ENCODE assay signal across 30 cellular contexts in genomic region chr16:49980166-49980565, GRCh38. TPM values are rescaled to one million over a fixed set of nuclear protein-coding genes. Genes with fewer than 3 reads are reported as not detected.
DNase-seq lines count a peak whose midpoint lies in the region; ATAC-seq and TF ChIP-seq lines count a peak whose summit lies in the region.
"Had no signal": no experiment of that assay in that cellular context is flagged by ENCODE, and none has a peak within 500 bp of the region (broad histone marks: within the 10 kb centered on the region; RNA-seq: fewer than 3 reads in every experiment).

No MANE protein-coding gene starts in this region.

- no peak overlapping the region for H3K4me3 Mint-ChIP-seq in activated T-helper 2 cell treated with anti-CD3 and anti-CD28 coated beads, Interferon-gamma antibody, Interleukin-2, Interleukin-4, amounts not matched to agents 10 μg/mL and 5 μg/mL and 100 μg/mL, durations not matched to agents 14 hours and 24 hours and 36 hours (ENCODE audit: low read depth)
- H3K4me3 Mint-ChIP-seq: activated CD4-positive, alpha-beta T cell treated with anti-CD3 and anti-CD28 coated beads for 36 hours; activated CD8-positive, alpha-beta T cell treated with anti-CD3 and anti-CD28 coated beads for 36 hours; activated naive CD4-positive, alpha-beta T cell treated with anti-CD3 and anti-CD28 coated beads, Interleukin-2, amount 10 ng/mL, durations not matched to agents 7 days and 5 days; activated T-helper 1 cell treated with anti-CD3 and anti-CD28 coated beads, Interleukin-12 subunit alpha, Interleukin-12 subunit beta, Interleukin-2, Interleukin-4 antibody, amounts not matched to agents 30 ng/mL and 10 ng/mL and 1 ng/mL, durations not matched to agents 14 hours and 24 hours and 36 hours; memory B cell; neural progenitor cell had no signal

- no peaks in the 10 kb centered on the region for H3K36me3 Mint-ChIP-seq in activated T-helper 2 cell treated with anti-CD3 and anti-CD28 coated beads, Interferon-gamma antibody, Interleukin-2, Interleukin-4, amounts not matched to agents 10 μg/mL and 5 μg/mL and 100 μg/mL, durations not matched to agents 14 hours and 24 hours and 36 hours (ENCODE audit: low read depth)
- H3K36me3 Mint-ChIP-seq: activated naive CD4-positive, alpha-beta T cell treated with anti-CD3 and anti-CD28 coated beads, Interleukin-2, amount 10 ng/mL, durations not matched to agents 7 days and 5 days; memory B cell; neural progenitor cell had no signal

- H3K9ac ChIP-seq in parathyroid adenoma: no peak overlapping the region
- H3K9ac ChIP-seq: neural progenitor cell had no signal

- no peak for TF ChIP-seq POLR2A in GM18505 (IDR thresholded peaks at IDR 0.05; ENCODE audit: borderline replicate concordance, extremely low read depth, insufficient read depth, insufficient read length)

- DNase-seq in AG20443 (ENCODE audit: low spot score) (peak; percentile 30), HS-27A (ENCODE audit: low read depth) (peak; percentile 11), fibroblast of pulmonary artery (ENCODE audit: low read depth) (peak; percentile 10), hippocampal formation (lab: John Stamatoyannopoulos, UW) (no peak)
- no peak for DNase-seq in activated T-helper 2 cell treated with anti-CD3 and anti-CD28 coated beads, Interferon-gamma antibody, Interleukin-2, Interleukin-4, amounts not matched to agents 10 μg/mL and 5 μg/mL and 100 μg/mL, durations not matched to agents 14 hours and 24 hours and 36 hours (ENCODE audit: low spot score)
- DNase-seq: activated CD4-positive, alpha-beta T cell treated with anti-CD3 and anti-CD28 coated beads for 36 hours; activated CD8-positive, alpha-beta memory T cell treated with anti-CD3 and anti-CD28 coated beads, Interleukin-2, amount 50 U/mL, for 48 hours; activated CD8-positive, alpha-beta T cell treated with anti-CD3 and anti-CD28 coated beads for 36 hours; activated naive CD4-positive, alpha-beta T cell treated with anti-CD3 and anti-CD28 coated beads, Interleukin-2, amount 10 ng/mL, durations not matched to agents 7 days and 5 days; adrenal gland; C1 segment of cervical spinal cord; H7; Karpas-422; NCI-H1417 treated with DMSO at 0.1 percent for 48 hours; NCI-H446 treated with DMSO at 0.1 percent for 48 hours; NCI-H82; pancreas; Peyer's patch; SHP77 treated with DMSO at 0.1 percent for 48 hours; stimulated activated CD4-positive, alpha-beta T cell treated with anti-CD3 and anti-CD28 coated beads, Interleukin-1b, Interleukin-23, amount 100 ng/mL, for 48 hours; stimulated activated naive CD8-positive, alpha-beta T cell treated with anti-CD3 and anti-CD28 coated beads, Interleukin-15, Interleukin-2, amounts not matched to agents 100 U/mL and 50 U/mL, for 24 hours; T-helper 9 cell had no signal

- peak overlapping the region; percentile 3 for H2AFZ ChIP-seq in parathyroid adenoma
- H2AFZ ChIP-seq: neural progenitor cell had no signal

- H3K9me3 Mint-ChIP-seq in activated T-helper 2 cell treated with anti-CD3 and anti-CD28 coated beads, Interferon-gamma antibody, Interleukin-2, Interleukin-4, amounts not matched to agents 10 μg/mL and 5 μg/mL and 100 μg/mL, durations not matched to agents 14 hours and 24 hours and 36 hours: no peaks in the 10 kb centered on the region
- H3K9me3 Mint-ChIP-seq: activated naive CD4-positive, alpha-beta T cell treated with anti-CD3 and anti-CD28 coated beads, Interleukin-2, amount 10 ng/mL, durations not matched to agents 7 days and 5 days; activated T-helper 1 cell treated with anti-CD3 and anti-CD28 coated beads, Interleukin-12 subunit alpha, Interleukin-12 subunit beta, Interleukin-2, Interleukin-4 antibody, amounts not matched to agents 30 ng/mL and 10 ng/mL and 1 ng/mL, durations not matched to agents 14 hours and 24 hours and 36 hours; neural progenitor cell had no signal

- no peak overlapping the region for H3K4me2 ChIP-seq in parathyroid adenoma (ENCODE audit: low read length)
- H3K4me2 ChIP-seq: neural progenitor cell had no signal

- no peaks in the 10 kb centered on the region for H3K4me1 Mint-ChIP-seq in activated T-helper 2 cell treated with anti-CD3 and anti-CD28 coated beads, Interferon-gamma antibody, Interleukin-2, Interleukin-4, amounts not matched to agents 10 μg/mL and 5 μg/mL and 100 μg/mL, durations not matched to agents 14 hours and 24 hours and 36 hours (ENCODE audit: low read depth)
- H3K4me1 Mint-ChIP-seq: activated CD4-positive, alpha-beta T cell treated with anti-CD3 and anti-CD28 coated beads for 36 hours; activated naive CD4-positive, alpha-beta T cell treated with anti-CD3 and anti-CD28 coated beads, Interleukin-2, amount 10 ng/mL, durations not matched to agents 7 days and 5 days; memory B cell; neural progenitor cell had no signal

- intact Hi-C loops in activated T-helper 2 cell treated with anti-CD3 and anti-CD28 coated beads, Interferon-gamma antibody, Interleukin-2, Interleukin-4, amounts not matched to agents 10 μg/mL and 5 μg/mL and 100 μg/mL, durations not matched to agents 14 hours and 24 hours and 36 hours (cut with micrococcal nuclease): no loop called here

- H3K27me3 ChIP-seq in parathyroid adenoma (ENCODE audit: control insufficient read depth, insufficient read depth, low read length): no peaks in the 10 kb centered on the region
- H3K27me3 ChIP-seq: adrenal gland, gastroesophageal sphincter, neural progenitor cell, pancreas, Peyer's patch had no signal

- H3K4me3 ChIP-seq in fibroblast of pulmonary artery (replicated peaks; ENCODE audit: low read depth, low read length) (no peak overlapping the region), parathyroid adenoma (ENCODE audit: low read depth, low read length) (no peak overlapping the region)
- H3K4me3 ChIP-seq: adrenal gland, gastroesophageal sphincter, neural progenitor cell, pancreas, Peyer's patch had no signal

- no peak overlapping the region for H3K27ac ChIP-seq in parathyroid adenoma
- H3K27ac ChIP-seq: adrenal gland, gastroesophageal sphincter, neural progenitor cell, pancreas, Peyer's patch, VCaP had no signal

- no peaks in the 10 kb centered on the region for H3K9me3 ChIP-seq in parathyroid adenoma (ENCODE audit: control insufficient read depth, low read length)
- H3K9me3 ChIP-seq: pancreas, Peyer's patch had no signal

- H3K36me3 ChIP-seq in parathyroid adenoma (ENCODE audit: control insufficient read depth, insufficient read depth, low read length): no peaks in the 10 kb centered on the region
- H3K36me3 ChIP-seq: adrenal gland, gastroesophageal sphincter, neural progenitor cell, pancreas, Peyer's patch had no signal

- H3K79me2 ChIP-seq in parathyroid adenoma: no peaks in the 10 kb centered on the region

- no peak for TF ChIP-seq CTCF in fibroblast of pulmonary artery (IDR thresholded peaks at IDR 0.05; ENCODE audit: low read length, missing control alignments)
- no peak for TF ChIP-seq CTCF in parathyroid adenoma (IDR thresholded peaks at IDR 0.05)

- H3K27me3 Mint-ChIP-seq in activated T-helper 2 cell treated with anti-CD3 and anti-CD28 coated beads, Interferon-gamma antibody, Interleukin-2, Interleukin-4, amounts not matched to agents 10 μg/mL and 5 μg/mL and 100 μg/mL, durations not matched to agents 14 hours and 24 hours and 36 hours (ENCODE audit: low read depth): no peaks in the 10 kb centered on the region
- H3K27me3 Mint-ChIP-seq: activated CD4-positive, alpha-beta T cell treated with anti-CD3 and anti-CD28 coated beads for 36 hours; activated naive CD4-positive, alpha-beta T cell treated with anti-CD3 and anti-CD28 coated beads, Interleukin-2, amount 10 ng/mL, durations not matched to agents 7 days and 5 days; memory B cell had no signal

- ATAC-seq in GM18505 (IDR thresholded peaks at IDR 0.05; ENCODE audit: unreplicated experiment): no peak
- ATAC-seq: activated CD4-positive, alpha-beta T cell treated with anti-CD3 and anti-CD28 coated beads for 36 hours; activated CD8-positive, alpha-beta T cell treated with anti-CD3 and anti-CD28 coated beads for 36 hours; gastroesophageal sphincter; left lobe of liver; pancreas; stimulated activated naive CD8-positive, alpha-beta T cell treated with anti-CD3 and anti-CD28 coated beads, Interleukin-15, Interleukin-2, amounts not matched to agents 100 U/mL and 50 U/mL, for 24 hours had no signal

- no peak overlapping the region for H3K27ac Mint-ChIP-seq in activated T-helper 2 cell treated with anti-CD3 and anti-CD28 coated beads, Interferon-gamma antibody, Interleukin-2, Interleukin-4, amounts not matched to agents 10 μg/mL and 5 μg/mL and 100 μg/mL, durations not matched to agents 14 hours and 24 hours and 36 hours
- H3K27ac Mint-ChIP-seq: activated CD4-positive, alpha-beta T cell treated with anti-CD3 and anti-CD28 coated beads for 36 hours; activated CD8-positive, alpha-beta T cell treated with anti-CD3 and anti-CD28 coated beads for 36 hours; activated naive CD4-positive, alpha-beta T cell treated with anti-CD3 and anti-CD28 coated beads, Interleukin-2, amount 10 ng/mL, durations not matched to agents 7 days and 5 days; activated T-helper 1 cell treated with anti-CD3 and anti-CD28 coated beads, Interleukin-12 subunit alpha, Interleukin-12 subunit beta, Interleukin-2, Interleukin-4 antibody, amounts not matched to agents 30 ng/mL and 10 ng/mL and 1 ng/mL, durations not matched to agents 14 hours and 24 hours and 36 hours; memory B cell; neural progenitor cell had no signal

- no peaks in the 10 kb centered on the region for H3K4me1 ChIP-seq in parathyroid adenoma
- H3K4me1 ChIP-seq: adrenal gland, gastroesophageal sphincter, neural progenitor cell, pancreas, Peyer's patch had no signal

RNA-seq across cellular contexts. Expression of gene CNEP1R1, which starts 44.9 kb away (rescaled TPM):
- total RNA-seq in activated T-helper 2 cell treated with anti-CD3 and anti-CD28 coated beads, Interferon-gamma antibody, Interleukin-2, Interleukin-4, amounts not matched to agents 10 μg/mL and 5 μg/mL and 100 μg/mL, durations not matched to agents 14 hours and 24 hours and 36 hours: 23.4 and 26.1 TPM in 2 replicates

Comparison
In these comparisons a context has a peak if more than half of its experiments do, and no peak if none do; other contexts are left out.
1. DNase-seq: peak in AG20443 (single experiment), HS-27A (single experiment) and fibroblast of pulmonary artery (single experiment); none in hippocampal formation (0 of 2) and activated T-helper 2 cell treated with anti-CD3 and anti-CD28 coated beads, Interferon-gamma antibody, Interleukin-2, Interleukin-4, amounts not matched to agents 10 μg/mL and 5 μg/mL and 100 μg/mL, durations not matched to agents 14 hours and 24 hours and 36 hours (single experiment).